Comparison of ENCODE assay signal across 1 cellular context in the genomic region with DNA sequence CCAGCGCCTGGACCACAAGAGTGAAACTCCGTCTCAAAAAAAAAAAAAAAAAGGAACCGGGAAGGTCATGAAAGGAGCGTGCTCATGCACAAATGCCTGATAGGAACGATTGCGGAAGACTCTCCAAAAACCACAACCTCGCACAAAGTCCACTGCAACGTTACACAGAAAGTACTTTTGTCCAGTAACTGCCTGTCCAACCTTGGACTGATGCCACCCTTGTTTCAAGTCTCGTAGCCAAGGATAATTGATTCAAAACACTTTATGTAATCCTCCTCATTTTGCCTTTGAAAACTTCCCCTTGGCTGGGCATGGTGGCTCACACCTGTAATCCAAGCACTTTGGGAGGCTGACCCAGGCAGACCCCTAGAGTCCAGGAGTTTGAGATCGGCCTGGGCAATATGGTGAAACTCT.
TF ChIP-seq lines count a peak whose summit lies in the region.

No MANE protein-coding gene starts in this region.

TF ChIP-seq in HepG2, 621 proteins besides CTCF, POLR2A, EP300 and RAD21 (continued from another document and continues in another):
- TF ChIP-seq, protein P1, sequence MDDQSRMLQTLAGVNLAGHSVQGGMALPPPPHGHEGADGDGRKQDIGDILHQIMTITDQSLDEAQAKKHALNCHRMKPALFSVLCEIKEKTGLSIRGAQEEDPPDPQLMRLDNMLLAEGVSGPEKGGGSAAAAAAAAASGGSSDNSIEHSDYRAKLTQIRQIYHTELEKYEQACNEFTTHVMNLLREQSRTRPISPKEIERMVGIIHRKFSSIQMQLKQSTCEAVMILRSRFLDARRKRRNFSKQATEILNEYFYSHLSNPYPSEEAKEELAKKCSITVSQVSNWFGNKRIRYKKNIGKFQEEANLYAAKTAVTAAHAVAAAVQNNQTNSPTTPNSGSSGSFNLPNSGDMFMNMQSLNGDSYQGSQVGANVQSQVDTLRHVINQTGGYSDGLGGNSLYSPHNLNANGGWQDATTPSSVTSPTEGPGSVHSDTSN (CRISPR knock-in tag; IDR thresholded peaks at IDR 0.05; ENCODE audit: borderline replicate concordance) = no peak
- no peak for TF ChIP-seq ZNF616 (CRISPR knock-in tag; IDR thresholded peaks at IDR 0.05; ENCODE audit: low read depth)
- no peak for TF ChIP-seq ZFP41 (CRISPR knock-in tag; IDR thresholded peaks at IDR 0.05; ENCODE audit: borderline replicate concordance)
- no peak for TF ChIP-seq XBP1 (CRISPR knock-in tag; IDR thresholded peaks at IDR 0.05)
- TF ChIP-seq ZEB1 (IDR thresholded peaks at IDR 0.05; ENCODE audit: insufficient replicate concordance, low read depth) = peak; percentile 74
- TF ChIP-seq RNF2 (conservative IDR thresholded peaks at IDR 0.05; ENCODE audit: low read depth) = no peak
- TF ChIP-seq ZBTB21 (CRISPR knock-in tag; IDR thresholded peaks at IDR 0.05) = no peak
- TF ChIP-seq, protein P2, sequence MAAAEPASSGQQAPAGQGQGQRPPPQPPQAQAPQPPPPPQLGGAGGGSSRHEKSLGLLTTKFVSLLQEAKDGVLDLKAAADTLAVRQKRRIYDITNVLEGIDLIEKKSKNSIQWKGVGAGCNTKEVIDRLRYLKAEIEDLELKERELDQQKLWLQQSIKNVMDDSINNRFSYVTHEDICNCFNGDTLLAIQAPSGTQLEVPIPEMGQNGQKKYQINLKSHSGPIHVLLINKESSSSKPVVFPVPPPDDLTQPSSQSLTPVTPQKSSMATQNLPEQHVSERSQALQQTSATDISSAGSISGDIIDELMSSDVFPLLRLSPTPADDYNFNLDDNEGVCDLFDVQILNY (CRISPR knock-in tag; conservative IDR thresholded peaks at IDR 0.05) = no peak
- TF ChIP-seq ZNF558 (CRISPR knock-in tag; IDR thresholded peaks at IDR 0.05; ENCODE audit: borderline replicate concordance) = no peak
- no peak for TF ChIP-seq SOX6 (IDR thresholded peaks at IDR 0.05)
- TF ChIP-seq SOX6 (CRISPR knock-in tag; IDR thresholded peaks at IDR 0.05) = peak; percentile 99
- TF ChIP-seq MEIS2 (CRISPR knock-in tag; IDR thresholded peaks at IDR 0.05) = peak; percentile 70; the same call in 1 of the 2 replicates
- peak; percentile 36; the same call in 1 of the 2 replicates for TF ChIP-seq SIX1 (CRISPR knock-in tag; IDR thresholded peaks at IDR 0.05; ENCODE audit: borderline replicate concordance)
- TF ChIP-seq, protein P3, sequence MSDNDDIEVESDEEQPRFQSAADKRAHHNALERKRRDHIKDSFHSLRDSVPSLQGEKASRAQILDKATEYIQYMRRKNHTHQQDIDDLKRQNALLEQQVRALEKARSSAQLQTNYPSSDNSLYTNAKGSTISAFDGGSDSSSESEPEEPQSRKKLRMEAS (IDR thresholded peaks at IDR 0.05) = no peak; the same call in 1 of the 2 replicates
- TF ChIP-seq REL (CRISPR knock-in tag; conservative IDR thresholded peaks at IDR 0.05) = no peak
- peak; percentile 62; the same call in 1 of the 2 replicates for TF ChIP-seq ARNTL (CRISPR knock-in tag; IDR thresholded peaks at IDR 0.05)
- no peak for TF ChIP-seq KDM5A (IDR thresholded peaks at IDR 0.05; ENCODE audit: borderline replicate concordance, low read length)
- TF ChIP-seq ZNF350 (CRISPR knock-in tag; IDR thresholded peaks at IDR 0.05; ENCODE audit: borderline replicate concordance, low read depth) = peak; percentile 18; the same call in 1 of the 2 replicates
- TF ChIP-seq, protein P4, sequence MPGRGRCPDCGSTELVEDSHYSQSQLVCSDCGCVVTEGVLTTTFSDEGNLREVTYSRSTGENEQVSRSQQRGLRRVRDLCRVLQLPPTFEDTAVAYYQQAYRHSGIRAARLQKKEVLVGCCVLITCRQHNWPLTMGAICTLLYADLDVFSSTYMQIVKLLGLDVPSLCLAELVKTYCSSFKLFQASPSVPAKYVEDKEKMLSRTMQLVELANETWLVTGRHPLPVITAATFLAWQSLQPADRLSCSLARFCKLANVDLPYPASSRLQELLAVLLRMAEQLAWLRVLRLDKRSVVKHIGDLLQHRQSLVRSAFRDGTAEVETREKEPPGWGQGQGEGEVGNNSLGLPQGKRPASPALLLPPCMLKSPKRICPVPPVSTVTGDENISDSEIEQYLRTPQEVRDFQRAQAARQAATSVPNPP (CRISPR knock-in tag; IDR thresholded peaks at IDR 0.05) = 0 out of 2 replicates have a peak, but pooled peaks have one; percentile 23
- TF ChIP-seq GLI4 (CRISPR knock-in tag; IDR thresholded peaks at IDR 0.05; ENCODE audit: borderline replicate concordance) = no peak
- TF ChIP-seq, protein P5, sequence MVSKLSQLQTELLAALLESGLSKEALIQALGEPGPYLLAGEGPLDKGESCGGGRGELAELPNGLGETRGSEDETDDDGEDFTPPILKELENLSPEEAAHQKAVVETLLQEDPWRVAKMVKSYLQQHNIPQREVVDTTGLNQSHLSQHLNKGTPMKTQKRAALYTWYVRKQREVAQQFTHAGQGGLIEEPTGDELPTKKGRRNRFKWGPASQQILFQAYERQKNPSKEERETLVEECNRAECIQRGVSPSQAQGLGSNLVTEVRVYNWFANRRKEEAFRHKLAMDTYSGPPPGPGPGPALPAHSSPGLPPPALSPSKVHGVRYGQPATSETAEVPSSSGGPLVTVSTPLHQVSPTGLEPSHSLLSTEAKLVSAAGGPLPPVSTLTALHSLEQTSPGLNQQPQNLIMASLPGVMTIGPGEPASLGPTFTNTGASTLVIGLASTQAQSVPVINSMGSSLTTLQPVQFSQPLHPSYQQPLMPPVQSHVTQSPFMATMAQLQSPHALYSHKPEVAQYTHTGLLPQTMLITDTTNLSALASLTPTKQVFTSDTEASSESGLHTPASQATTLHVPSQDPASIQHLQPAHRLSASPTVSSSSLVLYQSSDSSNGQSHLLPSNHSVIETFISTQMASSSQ (IDR thresholded peaks at IDR 0.05; ENCODE audit: low read depth) = peak; percentile 84
- TF ChIP-seq, protein P5 (CRISPR knock-in tag; IDR thresholded peaks at IDR 0.05; ENCODE audit: borderline replicate concordance) = peak; percentile 89
- peak; percentile 83; the same call in 1 of the 2 replicates for TF ChIP-seq FOXK1 (CRISPR knock-in tag; IDR thresholded peaks at IDR 0.05; ENCODE audit: borderline replicate concordance, low read depth)
- TF ChIP-seq TEAD3 (CRISPR knock-in tag; optimal IDR thresholded peaks at IDR 0.05; ENCODE audit: borderline replicate concordance) = peak; percentile 69
- 0 out of 2 replicates have a peak, but pooled peaks have one; percentile 33 for TF ChIP-seq ZNF337 (CRISPR knock-in tag; IDR thresholded peaks at IDR 0.05; ENCODE audit: borderline replicate concordance, low read depth)
- TF ChIP-seq EEA1 (CRISPR knock-in tag; IDR thresholded peaks at IDR 0.05; ENCODE audit: borderline replicate concordance) = no peak
- no peak for TF ChIP-seq ZNF17 (CRISPR knock-in tag; IDR thresholded peaks at IDR 0.05)
- TF ChIP-seq HHEX (CRISPR knock-in tag; IDR thresholded peaks at IDR 0.05) = no peak
- TF ChIP-seq ZNF510 (CRISPR knock-in tag; IDR thresholded peaks at IDR 0.05; ENCODE audit: low read depth) = no peak
- TF ChIP-seq SKI (IDR thresholded peaks at IDR 0.05; ENCODE audit: partially characterized antibody) = peak; percentile 71
- peak; percentile 17; the same call in 1 of the 2 replicates for TF ChIP-seq STAG1 (CRISPR knock-in tag; IDR thresholded peaks at IDR 0.05)
- TF ChIP-seq SRSF9 (IDR thresholded peaks at IDR 0.05; ENCODE audit: borderline replicate concordance, insufficient read depth, low read depth, low read length, poor library complexity, severe bottlenecking) = no peak
- TF ChIP-seq HOXA3 (CRISPR knock-in tag; IDR thresholded peaks at IDR 0.05) = peak; percentile 92
- TF ChIP-seq PTBP1 (IDR thresholded peaks at IDR 0.05; ENCODE audit: low read depth, low read length, poor library complexity, severe bottlenecking) = no peak
- no peak for TF ChIP-seq ZBTB7A (CRISPR knock-in tag; IDR thresholded peaks at IDR 0.05)
- TF ChIP-seq, protein P6, sequence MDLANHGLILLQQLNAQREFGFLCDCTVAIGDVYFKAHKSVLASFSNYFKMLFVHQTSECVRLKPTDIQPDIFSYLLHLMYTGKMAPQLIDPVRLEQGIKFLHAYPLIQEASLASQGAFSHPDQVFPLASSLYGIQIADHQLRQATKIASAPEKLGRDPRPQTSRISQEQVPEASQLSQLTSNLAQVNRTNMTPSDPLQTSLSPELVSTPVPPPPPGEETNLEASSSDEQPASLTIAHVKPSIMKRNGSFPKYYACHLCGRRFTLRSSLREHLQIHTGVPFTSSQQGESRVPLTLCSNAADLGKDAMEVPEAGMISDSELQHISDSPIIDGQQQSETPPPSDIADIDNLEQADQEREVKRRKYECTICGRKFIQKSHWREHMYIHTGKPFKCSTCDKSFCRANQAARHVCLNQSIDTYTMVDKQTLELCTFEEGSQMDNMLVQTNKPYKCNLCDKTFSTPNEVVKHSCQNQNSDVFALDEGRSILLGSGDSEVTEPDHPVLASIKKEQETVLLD (CRISPR knock-in tag; IDR thresholded peaks at IDR 0.05; ENCODE audit: low read depth) = no peak
- no peak for TF ChIP-seq SIN3B (IDR thresholded peaks at IDR 0.05; ENCODE audit: low read length)
- TF ChIP-seq, protein P7, sequence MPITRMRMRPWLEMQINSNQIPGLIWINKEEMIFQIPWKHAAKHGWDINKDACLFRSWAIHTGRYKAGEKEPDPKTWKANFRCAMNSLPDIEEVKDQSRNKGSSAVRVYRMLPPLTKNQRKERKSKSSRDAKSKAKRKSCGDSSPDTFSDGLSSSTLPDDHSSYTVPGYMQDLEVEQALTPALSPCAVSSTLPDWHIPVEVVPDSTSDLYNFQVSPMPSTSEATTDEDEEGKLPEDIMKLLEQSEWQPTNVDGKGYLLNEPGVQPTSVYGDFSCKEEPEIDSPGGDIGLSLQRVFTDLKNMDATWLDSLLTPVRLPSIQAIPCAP (CRISPR knock-in tag; IDR thresholded peaks at IDR 0.05; ENCODE audit: low read depth) = no peak
- TF ChIP-seq ZBTB8A (CRISPR knock-in tag; IDR thresholded peaks at IDR 0.05; ENCODE audit: borderline replicate concordance, low read depth) = no peak
- TF ChIP-seq ARHGAP35 (CRISPR knock-in tag; IDR thresholded peaks at IDR 0.05; ENCODE audit: borderline replicate concordance) = no peak
- peak; percentile 30; the same call in 1 of the 2 replicates for TF ChIP-seq ZNF121 (CRISPR knock-in tag; IDR thresholded peaks at IDR 0.05)
- no peak for TF ChIP-seq SETDB1 (CRISPR knock-in tag; IDR thresholded peaks at IDR 0.05; ENCODE audit: borderline replicate concordance)
- TF ChIP-seq, protein P8, sequence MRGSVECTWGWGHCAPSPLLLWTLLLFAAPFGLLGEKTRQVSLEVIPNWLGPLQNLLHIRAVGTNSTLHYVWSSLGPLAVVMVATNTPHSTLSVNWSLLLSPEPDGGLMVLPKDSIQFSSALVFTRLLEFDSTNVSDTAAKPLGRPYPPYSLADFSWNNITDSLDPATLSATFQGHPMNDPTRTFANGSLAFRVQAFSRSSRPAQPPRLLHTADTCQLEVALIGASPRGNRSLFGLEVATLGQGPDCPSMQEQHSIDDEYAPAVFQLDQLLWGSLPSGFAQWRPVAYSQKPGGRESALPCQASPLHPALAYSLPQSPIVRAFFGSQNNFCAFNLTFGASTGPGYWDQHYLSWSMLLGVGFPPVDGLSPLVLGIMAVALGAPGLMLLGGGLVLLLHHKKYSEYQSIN (CRISPR knock-in tag; IDR thresholded peaks at IDR 0.05; ENCODE audit: borderline replicate concordance) = no peak
- no peak for TF ChIP-seq MATR3 (CRISPR knock-in tag; IDR thresholded peaks at IDR 0.05)
- peak; percentile 16 to 53; a peak in 2 of 4 replicates for TF ChIP-seq NR2F1 (CRISPR knock-in tag; IDR thresholded peaks at IDR 0.05)
- TF ChIP-seq, protein P9, sequence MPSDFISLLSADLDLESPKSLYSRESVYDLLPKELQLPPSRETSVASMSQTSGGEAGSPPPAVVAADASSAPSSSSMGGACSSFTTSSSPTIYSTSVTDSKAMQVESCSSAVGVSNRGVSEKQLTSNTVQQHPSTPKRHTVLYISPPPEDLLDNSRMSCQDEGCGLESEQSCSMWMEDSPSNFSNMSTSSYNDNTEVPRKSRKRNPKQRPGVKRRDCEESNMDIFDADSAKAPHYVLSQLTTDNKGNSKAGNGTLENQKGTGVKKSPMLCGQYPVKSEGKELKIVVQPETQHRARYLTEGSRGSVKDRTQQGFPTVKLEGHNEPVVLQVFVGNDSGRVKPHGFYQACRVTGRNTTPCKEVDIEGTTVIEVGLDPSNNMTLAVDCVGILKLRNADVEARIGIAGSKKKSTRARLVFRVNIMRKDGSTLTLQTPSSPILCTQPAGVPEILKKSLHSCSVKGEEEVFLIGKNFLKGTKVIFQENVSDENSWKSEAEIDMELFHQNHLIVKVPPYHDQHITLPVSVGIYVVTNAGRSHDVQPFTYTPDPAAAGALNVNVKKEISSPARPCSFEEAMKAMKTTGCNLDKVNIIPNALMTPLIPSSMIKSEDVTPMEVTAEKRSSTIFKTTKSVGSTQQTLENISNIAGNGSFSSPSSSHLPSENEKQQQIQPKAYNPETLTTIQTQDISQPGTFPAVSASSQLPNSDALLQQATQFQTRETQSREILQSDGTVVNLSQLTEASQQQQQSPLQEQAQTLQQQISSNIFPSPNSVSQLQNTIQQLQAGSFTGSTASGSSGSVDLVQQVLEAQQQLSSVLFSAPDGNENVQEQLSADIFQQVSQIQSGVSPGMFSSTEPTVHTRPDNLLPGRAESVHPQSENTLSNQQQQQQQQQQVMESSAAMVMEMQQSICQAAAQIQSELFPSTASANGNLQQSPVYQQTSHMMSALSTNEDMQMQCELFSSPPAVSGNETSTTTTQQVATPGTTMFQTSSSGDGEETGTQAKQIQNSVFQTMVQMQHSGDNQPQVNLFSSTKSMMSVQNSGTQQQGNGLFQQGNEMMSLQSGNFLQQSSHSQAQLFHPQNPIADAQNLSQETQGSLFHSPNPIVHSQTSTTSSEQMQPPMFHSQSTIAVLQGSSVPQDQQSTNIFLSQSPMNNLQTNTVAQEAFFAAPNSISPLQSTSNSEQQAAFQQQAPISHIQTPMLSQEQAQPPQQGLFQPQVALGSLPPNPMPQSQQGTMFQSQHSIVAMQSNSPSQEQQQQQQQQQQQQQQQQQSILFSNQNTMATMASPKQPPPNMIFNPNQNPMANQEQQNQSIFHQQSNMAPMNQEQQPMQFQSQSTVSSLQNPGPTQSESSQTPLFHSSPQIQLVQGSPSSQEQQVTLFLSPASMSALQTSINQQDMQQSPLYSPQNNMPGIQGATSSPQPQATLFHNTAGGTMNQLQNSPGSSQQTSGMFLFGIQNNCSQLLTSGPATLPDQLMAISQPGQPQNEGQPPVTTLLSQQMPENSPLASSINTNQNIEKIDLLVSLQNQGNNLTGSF (CRISPR knock-in tag; IDR thresholded peaks at IDR 0.05) = no peak
- no peak for TF ChIP-seq ZNF256 (CRISPR knock-in tag; conservative IDR thresholded peaks at IDR 0.05)
- peak; percentile 64 for TF ChIP-seq ELF1 (CRISPR knock-in tag; IDR thresholded peaks at IDR 0.05)
